In the genomic region with DNA sequence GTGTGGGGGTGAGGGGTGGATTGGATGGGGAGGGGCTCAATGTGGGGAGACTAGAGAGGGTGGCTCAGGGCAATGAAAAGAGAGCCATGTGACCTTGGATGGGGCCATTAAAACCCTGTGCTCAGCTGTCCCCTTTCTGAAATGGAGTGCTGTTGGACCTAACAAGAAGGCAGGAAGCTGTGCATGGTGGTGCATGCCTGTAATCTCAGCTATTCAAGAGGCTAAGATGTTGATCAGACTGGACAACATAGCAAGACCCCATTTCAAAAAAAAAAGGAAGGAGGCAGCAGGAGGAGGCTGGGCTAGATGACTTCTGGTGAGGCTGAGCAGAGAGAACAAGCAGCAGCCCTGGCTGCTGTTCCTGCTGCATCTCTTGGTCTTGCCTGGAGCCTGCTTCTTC, we compare ENCODE assay signal across 7 cellular contexts. TPM values are rescaled to one million over a fixed set of nuclear protein-coding genes. Genes with fewer than 3 reads are reported as not detected.
"Had no signal": no experiment of that assay in that cellular context is flagged by ENCODE, and none has a peak within 500 bp of the region (broad histone marks: within the 10 kb centered on the region; RNA-seq: fewer than 3 reads in every experiment).

No MANE protein-coding gene starts in this region.

- H3K4me1 ChIP-seq: HAP-1 had no signal

- H2AFZ ChIP-seq: GM23338 had no signal

- H3K4me2 ChIP-seq: GM23338 had no signal

- H3K4me3 ChIP-seq: GM23338, HAP-1 had no signal

- H3K9me3 Mint-ChIP-seq: GM23338 had no signal

- H3K36me3 Mint-ChIP-seq: IgD-negative memory B cell had no signal

- ATAC-seq: GM23338, HCT116 had no signal

- FAIRE-seq: HTR-8/SVneo had no signal

- DNase-seq: KG1 had no signal

- H3K27ac Mint-ChIP-seq: GM23338 had no signal

- H3K4me3 Mint-ChIP-seq: GM23338, IgD-negative memory B cell had no signal

- H3K9me3 ChIP-seq: HAP-1 had no signal

- H3K36me3 ChIP-seq: HAP-1 had no signal

RNA-seq across cellular contexts. Expression of gene OPRD1, which starts 7.0 kb away (rescaled TPM):
- total RNA-seq: H4 had no signal
